In genomic region chr1:157311730-157312269, GRCh38 we compare ENCODE assay signal across 24 cellular contexts.
"Had no signal": no experiment of that assay in that cellular context is flagged by ENCODE, and none has a peak within 500 bp of the region (broad histone marks: within the 10 kb centered on the region; RNA-seq: fewer than 3 reads in every experiment).

No MANE protein-coding gene starts in this region.

- H3K4me1 ChIP-seq: adrenal gland, gastroesophageal sphincter, heart left ventricle, tibial artery had no signal

- H3K27me3 ChIP-seq: adrenal gland, cardiac muscle cell, tibial artery, uterus had no signal

- H3K4me3 Mint-ChIP-seq: activated CD4-positive, alpha-beta memory T cell treated with anti-CD3 and anti-CD28 coated beads for 36 hours; activated CD4-positive, alpha-beta T cell treated with anti-CD3 and anti-CD28 coated beads for 36 hours; activated T-helper 1 cell treated with anti-CD3 and anti-CD28 coated beads, Interleukin-12 subunit alpha, Interleukin-12 subunit beta, Interleukin-2, Interleukin-4 antibody, amounts not matched to agents 30 ng/mL and 10 ng/mL and 1 ng/mL, durations not matched to agents 14 hours and 24 hours and 36 hours; nephron progenitor cell; T-helper 1 cell treated with Interleukin-12 subunit alpha and Interleukin-12 subunit beta and Interleukin-4 antibody, amounts not matched to agents 30 μg/mL and 1 μg/mL, for 36 hours; WTC11 had no signal

- H3K9me3 ChIP-seq: adrenal gland, uterus had no signal

- H3K9me3 Mint-ChIP-seq: T-helper 1 cell treated with Interleukin-12 subunit alpha and Interleukin-12 subunit beta and Interleukin-4 antibody, amounts not matched to agents 30 μg/mL and 1 μg/mL, for 36 hours had no signal

- H3K36me3 ChIP-seq: adrenal gland, cardiac muscle cell, esophagus muscularis mucosa, gastroesophageal sphincter, heart left ventricle, tibial artery, uterus had no signal

- H3K36me3 Mint-ChIP-seq: activated CD4-positive, alpha-beta memory T cell treated with anti-CD3 and anti-CD28 coated beads for 36 hours had no signal

- H3K4me3 ChIP-seq: adrenal gland, cardiac muscle cell, esophagus muscularis mucosa, gastroesophageal sphincter, heart left ventricle, lung, tibial artery, uterus had no signal

- H3K27me3 Mint-ChIP-seq: progenitor cell of endocrine pancreas had no signal

- H3K27ac ChIP-seq: adrenal gland, cardiac muscle cell, esophagus muscularis mucosa, gastroesophageal sphincter, heart left ventricle, tibial artery had no signal

- H3K27ac Mint-ChIP-seq: activated CD4-positive, alpha-beta memory T cell treated with anti-CD3 and anti-CD28 coated beads for 36 hours; activated CD4-positive, alpha-beta T cell treated with anti-CD3 and anti-CD28 coated beads for 36 hours; activated naive CD4-positive, alpha-beta T cell treated with anti-CD3 and anti-CD28 coated beads, Interleukin-2, amount 50 U/mL, for 72 hours; activated T-helper 1 cell treated with anti-CD3 and anti-CD28 coated beads, Interleukin-12 subunit alpha, Interleukin-12 subunit beta, Interleukin-2, Interleukin-4 antibody, amounts not matched to agents 30 ng/mL and 10 ng/mL and 1 ng/mL, durations not matched to agents 14 hours and 24 hours and 36 hours; progenitor cell of endocrine pancreas; T-helper 1 cell treated with Interleukin-12 subunit alpha and Interleukin-12 subunit beta and Interleukin-4 antibody, amounts not matched to agents 30 μg/mL and 1 μg/mL, for 36 hours; WTC11 had no signal

- ATAC-seq: activated CD4-positive, alpha-beta T cell treated with anti-CD3 and anti-CD28 coated beads for 36 hours; activated naive CD4-positive, alpha-beta T cell treated with anti-CD3 and anti-CD28 coated beads, Interleukin-2, amount 50 U/mL, for 72 hours; gastroesophageal sphincter had no signal

- H3K4me1 Mint-ChIP-seq: activated CD4-positive, alpha-beta T cell treated with anti-CD3 and anti-CD28 coated beads for 36 hours had no signal

- DNase-seq: activated CD4-positive, alpha-beta memory T cell treated with anti-CD3 and anti-CD28 coated beads for 36 hours; activated CD4-positive, alpha-beta T cell treated with anti-CD3 and anti-CD28 coated beads for 36 hours; activated gamma-delta T cell treated with Interleukin-2 at 50 U/mL for 16 hours; activated T-cell treated with anti-CD3 and anti-CD28 coated beads for 4 hours; adrenal gland; effector memory CD4-positive, alpha-beta T cell; heart left ventricle; occipital lobe; stimulated activated CD4-positive, alpha-beta T cell treated with anti-CD3 and anti-CD28 coated beads, Interleukin-12 subunit alpha, Interleukin-12 subunit beta, amount 100 ng/mL, for 4 hours; stimulated activated CD4-positive, alpha-beta T cell treated with anti-CD3 and anti-CD28 coated beads, Interleukin-1b, Interleukin-23, amount 100 ng/mL, for 48 hours; stimulated activated CD8-positive, alpha-beta memory T cell treated with anti-CD3 and anti-CD28 coated beads, Interleukin-4, amount 100 ng/mL, for 48 hours; stimulated activated naive CD4-positive, alpha-beta T cell; tibial artery had no signal
